In the genomic region with DNA sequence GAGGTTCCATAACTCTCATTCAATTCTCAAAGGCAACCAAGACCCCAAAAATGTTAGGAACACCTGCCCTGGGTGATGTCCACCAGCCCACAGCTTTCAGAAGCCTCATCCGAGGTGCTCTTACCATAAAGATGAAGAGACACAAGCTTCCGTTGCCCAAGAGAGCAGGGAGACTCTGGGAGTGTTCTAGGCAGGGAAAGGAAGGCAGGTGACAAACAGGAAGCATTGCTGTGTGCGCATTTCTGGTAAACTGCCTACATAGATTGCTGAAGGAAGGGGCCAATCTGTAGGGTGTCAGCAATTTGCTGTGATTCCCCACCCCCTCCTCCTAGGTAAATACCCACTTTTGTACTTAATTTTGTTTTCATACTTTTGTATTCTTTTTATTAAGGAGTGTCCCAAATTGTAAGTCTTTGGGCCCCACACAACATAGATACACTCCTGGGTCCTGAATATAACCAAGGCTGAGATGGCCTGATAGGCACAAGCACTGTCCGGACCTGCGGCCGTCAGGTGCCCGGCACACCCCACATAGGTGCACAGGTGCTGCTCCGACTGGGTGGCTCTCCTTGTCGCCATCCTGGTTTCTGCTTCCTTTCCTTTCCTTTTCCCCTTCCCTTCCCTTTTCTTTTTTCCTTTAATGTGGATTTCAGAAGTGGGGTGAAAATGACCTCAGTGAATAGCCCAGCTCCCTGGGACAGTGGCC, we compare ENCODE assay signal across 9 cellular contexts. TPM values are rescaled to one million over a fixed set of nuclear protein-coding genes. Genes with fewer than 3 reads are reported as not detected.
A peak's percentile ranks its signal among the peaks of the same experiment; 100 is the strongest.
DNase-seq lines count a peak whose midpoint lies in the region; ATAC-seq, FAIRE-seq and TF ChIP-seq lines count a peak whose summit lies in the region.
"Had no signal": no experiment of that assay in that cellular context is flagged by ENCODE, and none has a peak within 500 bp of the region (broad histone marks: within the 10 kb centered on the region; RNA-seq: fewer than 3 reads in every experiment).

No MANE protein-coding gene starts in this region.

- H3K27ac ChIP-seq in OCI-LY1 (ENCODE audit: low read depth, low read length, poor library complexity, severe bottlenecking) (peak overlapping the region; percentile 100), epithelial cell of prostate (peak overlapping the region; percentile 100), ovary (no peak overlapping the region), WERI-Rb-1 (no peak overlapping the region)
- H3K27ac ChIP-seq: HL-60 had no signal

- peak; percentile 19 for ATAC-seq in GM21723 (IDR thresholded peaks at IDR 0.05; ENCODE audit: unreplicated experiment)
- ATAC-seq in left ventricle myocardium superior, result no peak

- H3K4me1 ChIP-seq in OCI-LY1 (ENCODE audit: insufficient read depth, low read length, severe bottlenecking) (peaks cover 72% of the 10 kb centered on the region), ovary (ENCODE audit: insufficient read depth) (peaks cover 3% of the 10 kb centered on the region)

- peak overlapping the region; percentile 80 for H3K4me2 ChIP-seq in OCI-LY1 (ENCODE audit: low read length)

- TF ChIP-seq CTCF in OCI-LY1 (IDR thresholded peaks at IDR 0.05; ENCODE audit: low read length), result no peak
- TF ChIP-seq CTCF in ovary (IDR thresholded peaks at IDR 0.05), result no peak
- TF ChIP-seq CTCF in WERI-Rb-1 (IDR thresholded peaks at IDR 0.05; ENCODE audit: low read depth, low read length), result no peak

- FAIRE-seq in GM12891 (lab: Jason Lieb, UNC), result peak; percentile 58

- H3K9me2 ChIP-seq in OCI-LY1 (ENCODE audit: low read depth, low read length), result no peaks in the 10 kb centered on the region

- H2AFZ ChIP-seq in OCI-LY1 (ENCODE audit: low read length), result no peak overlapping the region

- WGBS in ovary, 3 donors, result 78 to 86% (median 79%) methylated on average over 9 of the region's 9 CpGs

- no peaks in the 10 kb centered on the region for H4K20me1 ChIP-seq in OCI-LY1 (ENCODE audit: insufficient read depth, low read length)

- no peaks in the 10 kb centered on the region for H3K79me2 ChIP-seq in OCI-LY1 (ENCODE audit: insufficient read depth, low read length)

- H3F3A ChIP-seq in OCI-LY1 (ENCODE audit: insufficient read depth, low read length), result peaks cover 7% of the 10 kb centered on the region; the same call in 1 of the 2 replicates

- no peak for TF ChIP-seq EP300 in ovary (IDR thresholded peaks at IDR 0.05)

- no peaks in the 10 kb centered on the region for H3K9me3 ChIP-seq in OCI-LY1 (ENCODE audit: low read length)
- H3K9me3 ChIP-seq in ovary, result no peaks in the 10 kb centered on the region
- no peaks in the 10 kb centered on the region for H3K9me3 ChIP-seq in WERI-Rb-1 (ENCODE audit: severe bottlenecking)

- DNase-seq in GM12891 (ENCODE audit: insufficient read length, low spot score) (no peak), epithelial cell of prostate (ENCODE audit: low read depth, low spot score) (no peak), ovary (no peak), WERI-Rb-1 (no peak), AG20443 (ENCODE audit: low spot score) (no peak), left ventricle myocardium superior (no peak)

- H3K4me3 ChIP-seq in OCI-LY1 (ENCODE audit: low read depth, low read length, poor library complexity, severe bottlenecking) (peak overlapping the region; percentile 44), ovary (no peak overlapping the region), WERI-Rb-1 (ENCODE audit: low read depth, low read length) (no peak overlapping the region)

- intact Hi-C loops in ovary (cut with DNase I), result no loop called here
- intact Hi-C loops in left ventricle myocardium superior (cut with micrococcal nuclease), result no loop called here

- H3K36me3 ChIP-seq in OCI-LY1 (ENCODE audit: insufficient read depth, low read length) (no peaks in the 10 kb centered on the region), ovary (no peaks in the 10 kb centered on the region), WERI-Rb-1 (no peaks in the 10 kb centered on the region)

- peak; percentile 71 for TF ChIP-seq POLR2A in GM12891 (IDR thresholded peaks at IDR 0.05; ENCODE audit: low read depth, low read length)
- TF ChIP-seq POLR2A in ovary (IDR thresholded peaks at IDR 0.05), result no peak

- H3K9ac ChIP-seq in OCI-LY1 (ENCODE audit: low read length), result peak overlapping the region; percentile 73

- H3K27me3 ChIP-seq in OCI-LY1 (ENCODE audit: insufficient read depth, low read length), result no peaks in the 10 kb centered on the region
- H3K27me3 ChIP-seq in ovary, result no peaks in the 10 kb centered on the region
- no peaks in the 10 kb centered on the region for H3K27me3 ChIP-seq in WERI-Rb-1 (ENCODE audit: insufficient read depth, low read depth, severe bottlenecking)

TF ChIP-seq in GM12891, 5 proteins besides CTCF, POLR2A, EP300 and RAD21:
- TF ChIP-seq POLR2AphosphoS5 (IDR thresholded peaks at IDR 0.05; ENCODE audit: low read depth, low read length), result peak; percentile 58
- TF ChIP-seq POU2F2 (IDR thresholded peaks at IDR 0.05; ENCODE audit: low read depth, low read length), result 0 out of 2 replicates have a peak, but pooled peaks have one; percentile 30
- no peak for TF ChIP-seq TAF1 (IDR thresholded peaks at IDR 0.05; ENCODE audit: low read depth, low read length)

RNA-seq across cellular contexts. Expression of gene SMNDC1, which starts 51.4 kb away (rescaled TPM):
- polyA plus RNA-seq in GM12891 (2012; ENCODE audit: low read depth, missing spikeins), result 22.3 TPM
- 10 to 100 TPM; 11.7 to 31.9 (median 28.2) TPM for total RNA-seq in ovary
- polyA plus RNA-seq in ovary, result 10 to 100 TPM; 14.2 to 36.1 TPM
- 24.0 TPM for total RNA-seq in left ventricle myocardium superior

Comparison
In these comparisons a context has a peak if more than half of its experiments do, and no peak if none do; other contexts are left out.
1. H3K27ac ChIP-seq: peak in OCI-LY1 (single experiment) and epithelial cell of prostate (single experiment); none in ovary (0 of 2) and WERI-Rb-1 (single experiment).